ENCODE assay signal across 9 cellular contexts in the genomic region with DNA sequence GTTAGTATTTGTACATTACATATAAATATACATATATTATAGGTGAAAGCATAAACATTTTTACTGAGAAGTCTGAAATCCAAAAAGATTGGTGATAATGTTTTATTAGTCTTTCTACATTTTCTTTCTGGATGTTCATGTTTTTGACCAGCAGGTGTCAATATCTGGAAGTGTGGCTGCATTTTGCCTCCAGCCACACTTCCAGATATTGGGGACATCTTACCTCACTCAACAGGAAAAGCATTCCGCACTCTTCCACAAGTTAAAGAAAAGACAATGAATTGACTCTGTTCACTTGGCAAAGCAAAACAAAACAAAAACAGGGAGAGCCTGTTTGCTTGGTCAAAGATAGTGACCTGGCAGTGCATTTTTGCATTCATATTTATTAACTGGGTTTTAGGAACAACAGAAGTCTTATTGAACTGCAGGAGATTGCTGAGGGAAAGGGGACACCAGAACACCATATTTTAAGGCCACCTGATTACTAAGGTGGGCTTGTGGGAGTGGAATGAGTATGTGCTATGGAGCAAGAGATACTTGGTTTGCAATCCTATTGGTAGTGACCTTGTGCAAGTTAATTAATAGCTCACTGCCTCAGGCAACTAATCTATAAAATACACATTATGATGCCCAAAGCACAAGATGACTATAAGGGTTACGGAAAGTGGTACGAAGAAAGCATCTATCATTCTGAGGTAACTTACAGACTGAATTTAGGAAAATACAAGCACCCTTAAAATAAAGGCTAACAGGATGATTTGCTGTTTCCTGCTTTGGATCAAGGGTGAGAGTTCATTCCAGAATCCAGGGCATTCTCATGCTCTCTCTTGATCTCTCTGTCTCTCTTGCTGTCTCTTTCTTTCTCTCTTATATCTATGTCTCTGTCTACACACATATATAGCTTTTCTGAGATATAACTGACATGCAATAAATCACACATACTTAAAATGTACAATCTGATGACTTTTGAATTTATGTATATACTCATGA.
DNase-seq lines count a peak whose midpoint lies in the region; ATAC-seq, FAIRE-seq and TF ChIP-seq lines count a peak whose summit lies in the region.
"Had no signal": no experiment of that assay in that cellular context is flagged by ENCODE, and none has a peak within 500 bp of the region (broad histone marks: within the 10 kb centered on the region; RNA-seq: fewer than 3 reads in every experiment).

No MANE protein-coding gene starts in this region.

- H3K4me1 ChIP-seq in GM23338 (ENCODE audit: insufficient read depth), result peaks cover 9% of the 10 kb centered on the region
- no peaks in the 10 kb centered on the region for H3K4me1 ChIP-seq in effector memory CD4-positive, alpha-beta T cell (ENCODE audit: control insufficient read depth, insufficient read depth, low read length, poor library complexity, severe bottlenecking)
- no peaks in the 10 kb centered on the region for H3K4me1 ChIP-seq in Karpas-422 (ENCODE audit: low read length)

- H3F3A ChIP-seq in GM23338 (replicated peaks; ENCODE audit: low read depth), result no peaks in the 10 kb centered on the region

- TF ChIP-seq CTCF in GM23338 (conservative IDR thresholded peaks at IDR 0.05; ENCODE audit: low read depth in 2 of 2), result peak; percentile 34 to 35; a peak in 3 of 4 replicates

- H3K9me2 ChIP-seq in GM23338 (ENCODE audit: insufficient read depth), result peaks cover 12% of the 10 kb centered on the region; the same call in 1 of the 2 replicates
- no peaks in the 10 kb centered on the region for H3K9me2 ChIP-seq in Karpas-422 (replicated peaks; ENCODE audit: insufficient read depth, low read length)

- H3K4me3 ChIP-seq in GM23338 (no peak overlapping the region), Karpas-422 (ENCODE audit: low read length) (no peak overlapping the region)
- no peak overlapping the region for H3K4me3 ChIP-seq in effector memory CD4-positive, alpha-beta T cell (ENCODE audit: insufficient read depth, low read depth, low read length, poor library complexity, severe bottlenecking)

- H3K9me3 Mint-ChIP-seq in GM23338, result peaks cover 6% of the 10 kb centered on the region; the same call in 2 of the 3 replicates

- no peak overlapping the region for H3K4me2 ChIP-seq in GM23338
- H3K4me2 ChIP-seq in Karpas-422 (ENCODE audit: low read depth, low read length, poor library complexity, severe bottlenecking), result no peak overlapping the region

- H2AFZ ChIP-seq in GM23338, result peak overlapping the region; percentile 74; the same call in 1 of the 2 replicates
- H2AFZ ChIP-seq in Karpas-422 (ENCODE audit: low read length), result no peak overlapping the region

- no peak overlapping the region for H3K27ac ChIP-seq in GM23338 (ENCODE audit: low read depth)
- H3K27ac ChIP-seq in effector memory CD4-positive, alpha-beta T cell (ENCODE audit: insufficient read depth, low read length, poor library complexity, severe bottlenecking), result no peak overlapping the region
- no peak overlapping the region for H3K27ac ChIP-seq in Karpas-422 (ENCODE audit: low read length)

- no peaks in the 10 kb centered on the region for H3K36me3 Mint-ChIP-seq in GM23338 (ENCODE audit: low read depth)

- H3K4me3 Mint-ChIP-seq in GM23338, result no peak overlapping the region

- H3K27me3 Mint-ChIP-seq in GM23338 (ENCODE audit: insufficient read depth, low read depth, poor library complexity), result no peaks in the 10 kb centered on the region

- H3K36me3 ChIP-seq in GM23338 (ENCODE audit: insufficient read depth) (no peaks in the 10 kb centered on the region), Karpas-422 (ENCODE audit: insufficient read depth, low read length) (no peaks in the 10 kb centered on the region)
- H3K36me3 ChIP-seq in effector memory CD4-positive, alpha-beta T cell (ENCODE audit: control insufficient read depth, insufficient read depth, low read length), result no peaks in the 10 kb centered on the region

- in situ Hi-C loops in ACHN (cut with HindIII; ENCODE audit: low pct_ligation_motif_present, low pct_unique_long_range_greater_than_20kb, low sequenced_read_pairs), result no loop called here
- in situ Hi-C loops in G401 (cut with HindIII; ENCODE audit: low sequenced_read_pairs), result no loop called here

- H4K20me1 ChIP-seq in GM23338 (replicated peaks; ENCODE audit: insufficient read depth) (no peaks in the 10 kb centered on the region), Karpas-422 (ENCODE audit: insufficient read depth, low read depth, low read length) (no peaks in the 10 kb centered on the region)

- H3K4me1 Mint-ChIP-seq in GM23338, result peaks cover 3% of the 10 kb centered on the region; the same call in 2 of the 3 replicates

- no peak for FAIRE-seq in GM12891 (lab: Jason Lieb, UNC)

- no peaks in the 10 kb centered on the region for H3K79me2 ChIP-seq in GM23338 (replicated peaks; ENCODE audit: insufficient read depth)
- no peaks in the 10 kb centered on the region for H3K79me2 ChIP-seq in Karpas-422 (ENCODE audit: low read length)

- ATAC-seq in GM23338, result no peak

- TF ChIP-seq POLR2A in GM12891 (IDR thresholded peaks at IDR 0.05; ENCODE audit: low read depth, low read length), result no peak

- H3K27me3 ChIP-seq in GM23338 (ENCODE audit: insufficient read depth) (no peaks in the 10 kb centered on the region), Karpas-422 (ENCODE audit: low read length) (no peaks in the 10 kb centered on the region)
- H3K27me3 ChIP-seq in effector memory CD4-positive, alpha-beta T cell (replicated peaks; ENCODE audit: control insufficient read depth, insufficient read depth, low read length, poor library complexity, severe bottlenecking), result no peaks in the 10 kb centered on the region

- DNase-seq in ACHN, result peak; percentile 3
- no peak for DNase-seq in GM23338 (ENCODE audit: low spot score)
- DNase-seq in amniotic epithelial cell (ENCODE audit: low read depth), result peak; percentile 7
- peak; percentile 19 for DNase-seq in iPS-NIHi11 (ENCODE audit: low spot score)
- DNase-seq in G401 (ENCODE audit: low spot score), result no peak
- DNase-seq in GM12891 (ENCODE audit: insufficient read length, low spot score), result no peak
- no peak for DNase-seq in effector memory CD4-positive, alpha-beta T cell
- DNase-seq in Karpas-422, result no peak
- DNase-seq: NCI-H2171 treated with DMSO at 0.1 percent for 48 hours had no signal

- H3K9ac ChIP-seq in Karpas-422 (ENCODE audit: low read length), result no peak overlapping the region

- H3K9me3 ChIP-seq in effector memory CD4-positive, alpha-beta T cell (ENCODE audit: control insufficient read depth, low read length), result no peaks in the 10 kb centered on the region
- H3K9me3 ChIP-seq in Karpas-422 (ENCODE audit: low read length), result no peaks in the 10 kb centered on the region

- no peak overlapping the region for H3K27ac Mint-ChIP-seq in GM23338

TF ChIP-seq in GM23338, 12 proteins besides CTCF, POLR2A, EP300 and RAD21 (continues in another document):
- no peak for TF ChIP-seq POLR2AphosphoS5 (IDR thresholded peaks at IDR 0.05; ENCODE audit: low read depth)
- TF ChIP-seq CREB1 (CRISPR knock-in tag; IDR thresholded peaks at IDR 0.05; ENCODE audit: low read depth), result no peak
- no peak for TF ChIP-seq ZNF114 (CRISPR knock-in tag; IDR thresholded peaks at IDR 0.05)
- TF ChIP-seq, protein P1, sequence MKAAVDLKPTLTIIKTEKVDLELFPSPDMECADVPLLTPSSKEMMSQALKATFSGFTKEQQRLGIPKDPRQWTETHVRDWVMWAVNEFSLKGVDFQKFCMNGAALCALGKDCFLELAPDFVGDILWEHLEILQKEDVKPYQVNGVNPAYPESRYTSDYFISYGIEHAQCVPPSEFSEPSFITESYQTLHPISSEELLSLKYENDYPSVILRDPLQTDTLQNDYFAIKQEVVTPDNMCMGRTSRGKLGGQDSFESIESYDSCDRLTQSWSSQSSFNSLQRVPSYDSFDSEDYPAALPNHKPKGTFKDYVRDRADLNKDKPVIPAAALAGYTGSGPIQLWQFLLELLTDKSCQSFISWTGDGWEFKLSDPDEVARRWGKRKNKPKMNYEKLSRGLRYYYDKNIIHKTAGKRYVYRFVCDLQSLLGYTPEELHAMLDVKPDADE (IDR thresholded peaks at IDR 0.05), result no peak

TF ChIP-seq in GM12891, 5 proteins besides CTCF, POLR2A, EP300 and RAD21:
- TF ChIP-seq POU2F2 (IDR thresholded peaks at IDR 0.05; ENCODE audit: low read depth, low read length) (no peak), SPI1 (IDR thresholded peaks at IDR 0.05; ENCODE audit: low read depth, low read length) (no peak), PAX5 (IDR thresholded peaks at IDR 0.05; ENCODE audit: insufficient read depth, low read length, severe bottlenecking) (no peak)

Comparison
In these comparisons a context has a peak if more than half of its experiments do, and no peak if none do; other contexts are left out.
1. DNase-seq: peak in ACHN (single experiment), amniotic epithelial cell (single experiment) and iPS-NIHi11 (single experiment); none in GM23338 (single experiment), G401 (single experiment), GM12891 (single experiment), effector memory CD4-positive, alpha-beta T cell (0 of 3) and Karpas-422 (single experiment).